8 cellular contexts compared by ENCODE assay signal in genomic region chr1:165114022-165114888, GRCh38.
DNase-seq lines count a peak whose midpoint lies in the region; ATAC-seq, FAIRE-seq and TF ChIP-seq lines count a peak whose summit lies in the region.

No MANE protein-coding gene starts in this region.

- H3K36me3 ChIP-seq in smooth muscle cell (ENCODE audit: low read depth) = no peaks in the 10 kb centered on the region

- no peak overlapping the region for H2AFZ ChIP-seq in smooth muscle cell (ENCODE audit: low read depth)

- WGBS in smooth muscle cell (ENCODE audit: low lambda C conversion rate) = 25% methylated on average over 14 of the region's 14 CpGs

- H3K9ac ChIP-seq in smooth muscle cell (ENCODE audit: low read depth) = no peak overlapping the region

- peak; percentile 48 for DNase-seq in AG08395 (ENCODE audit: low spot score)
- peak; percentile 21 for DNase-seq in GM10266 (ENCODE audit: extremely low spot score)
- peak; percentile 11 to 43 for DNase-seq in NCI-H1930 (lab: John Stamatoyannopoulos, UW)
- peak; percentile 22 for DNase-seq in glomerular endothelial cell (ENCODE audit: extremely low read depth, low read depth, low spot score)
- no peak for DNase-seq in smooth muscle cell (lab: John Stamatoyannopoulos, UW; ENCODE audit: unreplicated experiment)

- TF ChIP-seq CTCF in GM10266 (IDR thresholded peaks at IDR 0.05; ENCODE audit: control insufficient read depth, insufficient read depth, low read depth, missing control alignments) (peak; percentile 66), smooth muscle cell (IDR thresholded peaks at IDR 0.05; ENCODE audit: borderline replicate concordance, insufficient read depth, poor library complexity, severe bottlenecking) (peak; percentile 85)

- no peaks in the 10 kb centered on the region for H3F3A ChIP-seq in smooth muscle cell (ENCODE audit: low read depth)

- H3K27ac ChIP-seq in smooth muscle cell (ENCODE audit: low read depth) = no peak overlapping the region

- no peaks in the 10 kb centered on the region for H3K79me2 ChIP-seq in smooth muscle cell (ENCODE audit: low read depth)

- ATAC-seq in GM18861 (IDR thresholded peaks at IDR 0.05; ENCODE audit: unreplicated experiment) (no peak), GM21515 (IDR thresholded peaks at IDR 0.05; ENCODE audit: unreplicated experiment) (no peak)

- H3K9me3 ChIP-seq in smooth muscle cell (replicated peaks; ENCODE audit: low read depth) = no peaks in the 10 kb centered on the region

- H4K20me1 ChIP-seq in smooth muscle cell (ENCODE audit: low read depth) = no peaks in the 10 kb centered on the region

- no peak overlapping the region for H3K4me2 ChIP-seq in smooth muscle cell

- no peaks in the 10 kb centered on the region for H3K4me1 ChIP-seq in smooth muscle cell (ENCODE audit: low read depth)

- peak; percentile 74 for FAIRE-seq in TTC549 (lab: Jason Lieb, UNC)

- no peak overlapping the region for H3K4me3 ChIP-seq in smooth muscle cell

- H3K27me3 ChIP-seq in smooth muscle cell (ENCODE audit: low read depth) = peaks cover 73% of the 10 kb centered on the region
